8 cellular contexts compared by ENCODE assay signal in genomic region chr4:18021470-18021719, GRCh38. TPM values are rescaled to one million over a fixed set of nuclear protein-coding genes. Genes with fewer than 3 reads are reported as not detected.
DNase-seq lines count a peak whose midpoint lies in the region; ATAC-seq lines count a peak whose summit lies in the region.

No MANE protein-coding gene starts in this region.

- ATAC-seq in GM19397 (IDR thresholded peaks at IDR 0.05; ENCODE audit: unreplicated experiment), result peak; percentile 8

- no peaks in the 10 kb centered on the region for H3K9me3 ChIP-seq in HUES6 (ENCODE audit: control insufficient read depth, insufficient read depth, low read depth, low read length)
- no peaks in the 10 kb centered on the region for H3K9me3 ChIP-seq in mononuclear cell (ENCODE audit: low read depth, low read length)

- H2AFZ ChIP-seq in ACC112 (ENCODE audit: low read length, unreplicated experiment), result peak overlapping the region; percentile 43

- peak overlapping the region; percentile 88 for H3K9ac ChIP-seq in HUES6 (ENCODE audit: low read length)

- DNase-seq in caudate nucleus (lab: John Stamatoyannopoulos, UW) (peak in 1 of 61 donors; percentile 42), NCI-H2029 (lab: John Stamatoyannopoulos, UW) (no peak), NCI-H1694 (lab: John Stamatoyannopoulos, UW) (no peak), cerebellar nuclear complex (lab: John Stamatoyannopoulos, UW) (no peak)

- H3K4me3 ChIP-seq in ACC112 (ENCODE audit: low read depth, low read length) (peak overlapping the region; percentile 90), HUES6 (ENCODE audit: low read depth, low read length) (peak overlapping the region; percentile 86), mononuclear cell (ENCODE audit: low read length) (peak overlapping the region; percentile 84)

- peak overlapping the region; percentile 59 for H3K27ac ChIP-seq in ACC112 (ENCODE audit: low read depth, low read length)
- H3K27ac ChIP-seq in HUES6 (ENCODE audit: low read depth, low read length), result peak overlapping the region; percentile 70
- H3K27ac ChIP-seq in caudate nucleus (ENCODE audit: low read depth, low read length), result peak overlapping the region; percentile 91

- peaks cover 43% of the 10 kb centered on the region for H3K79me2 ChIP-seq in ACC112 (ENCODE audit: control insufficient read depth, insufficient read depth, low read length, unreplicated experiment)

- H3K36me3 ChIP-seq in ACC112 (ENCODE audit: insufficient read depth, low read length) (no peaks in the 10 kb centered on the region), HUES6 (ENCODE audit: control insufficient read depth, insufficient read depth, low read length) (no peaks in the 10 kb centered on the region)

- peaks cover 8% of the 10 kb centered on the region; the same call in 1 of the 2 replicates for H3K27me3 ChIP-seq in ACC112 (ENCODE audit: insufficient read depth, low read length)
- H3K27me3 ChIP-seq in HUES6 (ENCODE audit: control insufficient read depth, insufficient read depth, low read length), result peaks cover 31% of the 10 kb centered on the region
- no peaks in the 10 kb centered on the region for H3K27me3 ChIP-seq in mononuclear cell (ENCODE audit: insufficient read depth, low read length)

- H3K4me1 ChIP-seq in ACC112 (ENCODE audit: control insufficient read depth, insufficient read depth, low read length, unreplicated experiment) (no peaks in the 10 kb centered on the region), HUES6 (ENCODE audit: control insufficient read depth, insufficient read depth, low read length) (no peaks in the 10 kb centered on the region), mononuclear cell (ENCODE audit: insufficient read depth, low read length) (peaks cover 24% of the 10 kb centered on the region)

RNA-seq across cellular contexts. Expression of gene LCORL, which starts 0.2 kb away (rescaled TPM):
- 16.4 TPM for total RNA-seq in mononuclear cell
